Comparison of ENCODE assay signal across 1 cellular context in the genomic region with DNA sequence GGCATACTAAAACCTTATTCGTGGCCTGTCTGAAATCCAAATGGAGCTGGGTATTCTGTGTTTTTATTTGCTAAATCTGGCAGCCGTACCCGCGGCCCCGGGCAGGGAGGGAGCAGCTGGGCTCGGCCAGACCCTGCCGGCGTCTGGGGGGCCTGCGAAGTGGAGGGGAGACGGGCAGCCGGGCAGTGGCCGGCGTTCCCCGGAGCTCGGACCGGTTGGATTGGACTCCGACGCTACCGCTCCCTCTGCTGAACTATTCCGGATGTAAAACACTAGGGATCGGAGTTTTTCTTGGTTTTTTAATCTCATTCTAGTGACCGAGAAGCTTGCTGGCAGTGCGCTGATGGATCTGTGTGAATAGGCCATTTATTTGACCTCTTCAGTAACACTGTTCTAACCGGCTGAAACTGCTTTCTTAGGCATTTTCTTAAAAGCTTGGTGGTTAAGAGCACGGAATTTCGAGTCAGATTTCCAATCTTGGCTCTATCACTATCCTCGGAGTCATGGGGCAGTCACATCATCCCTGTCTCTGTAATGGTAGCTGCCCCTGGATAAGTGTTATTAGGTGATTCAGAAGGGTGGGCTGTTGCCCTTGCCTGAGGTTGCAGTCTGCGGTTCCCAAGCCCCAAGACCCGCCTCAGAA.
TF ChIP-seq lines count a peak whose summit lies in the region.

No MANE protein-coding gene starts in this region.

TF ChIP-seq in H1, 55 proteins besides CTCF, POLR2A, EP300 and RAD21 (continued from another document):
- TF ChIP-seq, protein P1, sequence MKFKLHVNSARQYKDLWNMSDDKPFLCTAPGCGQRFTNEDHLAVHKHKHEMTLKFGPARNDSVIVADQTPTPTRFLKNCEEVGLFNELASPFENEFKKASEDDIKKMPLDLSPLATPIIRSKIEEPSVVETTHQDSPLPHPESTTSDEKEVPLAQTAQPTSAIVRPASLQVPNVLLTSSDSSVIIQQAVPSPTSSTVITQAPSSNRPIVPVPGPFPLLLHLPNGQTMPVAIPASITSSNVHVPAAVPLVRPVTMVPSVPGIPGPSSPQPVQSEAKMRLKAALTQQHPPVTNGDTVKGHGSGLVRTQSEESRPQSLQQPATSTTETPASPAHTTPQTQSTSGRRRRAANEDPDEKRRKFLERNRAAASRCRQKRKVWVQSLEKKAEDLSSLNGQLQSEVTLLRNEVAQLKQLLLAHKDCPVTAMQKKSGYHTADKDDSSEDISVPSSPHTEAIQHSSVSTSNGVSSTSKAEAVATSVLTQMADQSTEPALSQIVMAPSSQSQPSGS (IDR thresholded peaks at IDR 0.05; ENCODE audit: low read length): no peak
TF ChIP-seq in H1: peak in this region for 1.
